10 cellular contexts compared by ENCODE assay signal in the genomic region with DNA sequence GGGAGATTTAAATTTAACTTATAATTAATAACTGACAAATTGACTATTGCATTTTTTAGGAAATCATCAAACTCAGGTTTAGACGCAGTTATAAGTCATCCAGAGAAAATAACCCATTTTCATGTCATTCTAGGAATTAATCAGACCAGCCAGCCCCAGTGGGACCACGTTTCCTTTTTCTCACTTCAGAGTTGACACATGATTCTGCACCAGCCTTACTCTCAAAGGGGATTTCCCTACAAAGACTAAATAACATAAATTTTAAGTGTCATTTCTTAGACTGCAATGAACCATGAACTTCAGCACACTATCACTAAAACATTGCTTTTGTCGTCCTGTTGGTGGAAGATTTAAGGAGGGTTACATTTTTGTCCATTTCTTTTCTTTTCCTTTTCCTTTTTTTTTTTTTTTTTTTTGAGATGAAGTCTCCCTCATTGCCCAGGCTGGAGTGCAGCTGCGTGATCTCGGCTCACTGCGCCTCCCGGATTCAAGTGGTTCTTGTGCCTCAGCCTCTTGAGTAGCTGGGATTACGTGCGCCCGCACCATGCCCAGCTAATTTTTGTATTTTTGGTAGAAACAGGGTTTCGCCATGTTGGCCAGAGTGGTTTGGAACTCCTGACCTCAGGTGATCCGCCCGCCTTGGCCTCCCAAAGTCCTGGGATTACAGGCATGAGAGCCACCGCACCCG. TPM values are rescaled to one million over a fixed set of nuclear protein-coding genes. Genes with fewer than 3 reads are reported as not detected.
DNase-seq lines count a peak whose midpoint lies in the region; ATAC-seq, FAIRE-seq and TF ChIP-seq lines count a peak whose summit lies in the region.
"Had no signal": no experiment of that assay in that cellular context is flagged by ENCODE, and none has a peak within 500 bp of the region (broad histone marks: within the 10 kb centered on the region; RNA-seq: fewer than 3 reads in every experiment).

No MANE protein-coding gene starts in this region.

- intact Hi-C loops in K562 (cut with micrococcal nuclease): no loop called here
- intact Hi-C loops in HepG2 (cut with micrococcal nuclease; ENCODE audit: unreplicated experiment): no loop called here

- H3K4me2 ChIP-seq in K562 (ENCODE audit: insufficient read depth, low read length): no peak overlapping the region
- H3K4me2 ChIP-seq in HepG2 (ENCODE audit: low read depth, low read length): no peak overlapping the region

- no peaks in the 10 kb centered on the region for H3K9me1 ChIP-seq in K562 (ENCODE audit: control insufficient read depth, insufficient read depth, low read length)

- TF ChIP-seq EP300 in K562 (IDR thresholded peaks at IDR 0.05; ENCODE audit: low read length): no peak
- no peak for TF ChIP-seq EP300 in HepG2 (IDR thresholded peaks at IDR 0.05; ENCODE audit: low read depth in 2 of 2, low read length in 2 of 2)
- TF ChIP-seq EP300 in HepG2 (CRISPR knock-in tag; IDR thresholded peaks at IDR 0.05; ENCODE audit: borderline replicate concordance): no peak
- TF ChIP-seq EP300 in tibial nerve (IDR thresholded peaks at IDR 0.05): no peak

- no peak overlapping the region for H3K4me3 ChIP-seq in K562
- H3K4me3 ChIP-seq in HepG2 (replicated peaks in 1 of 3; ENCODE audit: insufficient read depth in 1 of 3, low read depth in 2 of 3, low read length in 3 of 3): no peak overlapping the region
- no peak overlapping the region for H3K4me3 ChIP-seq in tibial nerve
- H3K4me3 ChIP-seq: right lobe of liver had no signal

- BruUV-seq in K562 (replicated peaks; lab: Mats Ljungman, UMichigan) (no TSS peak), HepG2 (replicated peaks; lab: Mats Ljungman, UMichigan) (no TSS peak)

- H2AFZ ChIP-seq in K562 (ENCODE audit: low read depth, low read length) (no peak overlapping the region), HepG2 (ENCODE audit: low read length) (no peak overlapping the region)

- TF ChIP-seq POLR2A in K562 (conservative IDR thresholded peaks at IDR 0.05): no peak
- no peak for TF ChIP-seq POLR2A in HepG2 (IDR thresholded peaks at IDR 0.05; ENCODE audit: insufficient read depth in 1 of 2, low read depth in 2 of 2, low read length in 2 of 2)
- no peak for TF ChIP-seq POLR2A in tibial nerve (IDR thresholded peaks at IDR 0.05)

- FAIRE-seq in GM19239 (lab: Jason Lieb, UNC) (peak; percentile 94), K562 (lab: Jason Lieb, UNC) (no peak), HepG2 (lab: Jason Lieb, UNC) (no peak)

- H4K20me1 ChIP-seq in K562 (replicated peaks; ENCODE audit: control insufficient read depth, insufficient read depth, low read length) (no peaks in the 10 kb centered on the region), HepG2 (ENCODE audit: insufficient read depth, low read length) (no peaks in the 10 kb centered on the region)

- WGBS in K562 (ENCODE audit: insufficient coverage, low coverage, missing lambda C conversion rate): 10% methylated on average over 15 of the region's 15 CpGs
- 64% methylated on average over 15 of the region's 15 CpGs for WGBS in HepG2 (ENCODE audit: low lambda C conversion rate)
- 85 to 88% methylated on average over 15 of the region's 15 CpGs for WGBS in tibial nerve, 2 donors

- in situ Hi-C loops in K562 (cut with MboI) (no loop called here), HepG2 (cut with HindIII; ENCODE audit: extremely low pct_ligation_motif_present, low pct_unique_long_range_greater_than_20kb) (no loop called here)

- POLR2A ChIA-PET in K562 (lab: Yijun Ruan, JAX) (no interaction called here), HepG2 (lab: Yijun Ruan, JAX) (no interaction called here)

- H3K27me3 ChIP-seq in K562 (ENCODE audit: control insufficient read depth in 2 of 2, insufficient read depth in 2 of 2, low read length in 2 of 2) (peaks cover 3 to 24% of the 10 kb centered on the region in 2 experiments; a peak in 3 of 5 replicates), HepG2 (ENCODE audit: control insufficient read depth in 1 of 2, insufficient read depth in 2 of 2, low read length in 2 of 2) (no peaks in the 10 kb centered on the region; a peak in 1 of 5 replicates), tibial nerve (no peaks in the 10 kb centered on the region)
- H3K27me3 ChIP-seq: right lobe of liver had no signal

- no peaks in the 10 kb centered on the region for H3K79me2 ChIP-seq in K562 (ENCODE audit: control insufficient read depth, insufficient read depth, low read length)
- H3K79me2 ChIP-seq in HepG2 (ENCODE audit: insufficient read depth, low read length): no peaks in the 10 kb centered on the region

- peak; percentile 59 for ATAC-seq in HG03045 (IDR thresholded peaks at IDR 0.05; ENCODE audit: unreplicated experiment)
- no peak for ATAC-seq in K562
- no peak for ATAC-seq in HepG2

- no peak overlapping the region for H3K27ac ChIP-seq in K562 (ENCODE audit: extremely low read depth, low read depth, low read length)
- no peak overlapping the region for H3K27ac ChIP-seq in HepG2 (ENCODE audit: extremely low read length, insufficient read depth, low read length)
- peak overlapping the region in 1 of 4 donors; percentile 19 for H3K27ac ChIP-seq in tibial nerve
- H3K27ac ChIP-seq: right lobe of liver had no signal

- H3K4me1 ChIP-seq in K562 (replicated peaks in 1 of 2; ENCODE audit: control insufficient read depth in 2 of 2, insufficient read depth in 2 of 2, low read length in 2 of 2) (peaks cover 0 to 5% of the 10 kb centered on the region in 2 experiments; a peak in 1 of 5 replicates), HepG2 (ENCODE audit: insufficient read depth, low read length) (no peaks in the 10 kb centered on the region), tibial nerve (peaks cover 0 to 6% (median 3%) of the 10 kb centered on the region in 4 donors)
- H3K4me1 ChIP-seq: right lobe of liver had no signal

- H3K9me3 ChIP-seq in K562 (replicated peaks; ENCODE audit: control insufficient read depth, insufficient read depth, low read depth, low read length): no peaks in the 10 kb centered on the region
- H3K9me3 ChIP-seq in HepG2 (ENCODE audit: low read length): no peaks in the 10 kb centered on the region
- H3K9me3 ChIP-seq in tibial nerve: no peaks in the 10 kb centered on the region
- H3K9me3 ChIP-seq: right lobe of liver had no signal

- DNase-seq in GDM1 (lab: John Stamatoyannopoulos, UW) (peak; percentile 11), GM19239 (ENCODE audit: insufficient read length, low spot score) (peak; percentile 25), K562 (ENCODE audit: extremely low read depth in 1 of 4, low spot score in 3 of 4) (no peak), HepG2 (ENCODE audit: low spot score) (no peak), tibial nerve (ENCODE audit: low spot score in 2 of 2) (no peak), anterior cingulate cortex (lab: John Stamatoyannopoulos, UW) (no peak), COR-L47 (lab: John Stamatoyannopoulos, UW) (no peak)
- DNase-seq: NCI-H1048, right lobe of liver had no signal

- no peak for TF ChIP-seq CTCF in K562 (IDR thresholded peaks at IDR 0.05 in 2 of 3, conservative IDR thresholded peaks at IDR 0.05 in 1 of 3; ENCODE audit: insufficient read depth in 2 of 3, low read depth in 1 of 3, low read length in 3 of 3)
- TF ChIP-seq CTCF in HepG2 (CRISPR knock-in tag; IDR thresholded peaks at IDR 0.05): no peak
- no peak for TF ChIP-seq CTCF in tibial nerve (IDR thresholded peaks at IDR 0.05)

- no peaks in the 10 kb centered on the region for H3K36me3 ChIP-seq in K562 (ENCODE audit: control insufficient read depth, insufficient read depth, low read length)
- H3K36me3 ChIP-seq in HepG2 (replicated peaks in 1 of 2; ENCODE audit: control insufficient read depth in 1 of 2, insufficient read depth in 2 of 2, low read length in 2 of 2): no peaks in the 10 kb centered on the region
- no peaks in the 10 kb centered on the region for H3K36me3 ChIP-seq in tibial nerve
- H3K36me3 ChIP-seq: right lobe of liver had no signal

- TF ChIP-seq RAD21 in K562 (CRISPR knock-in tag; conservative IDR thresholded peaks at IDR 0.05 in 1 of 2, IDR thresholded peaks at IDR 0.05 in 1 of 2) (no peak), HepG2 (CRISPR knock-in tag; IDR thresholded peaks at IDR 0.05) (no peak)

- CTCF ChIA-PET in K562 (lab: Yijun Ruan, JAX; ENCODE audit: low intra/inter-chr PET ratio) (no interaction called here), HepG2 (lab: Yijun Ruan, JAX; ENCODE audit: low intra/inter-chr PET ratio, low total read pairs) (no interaction called here)

- H3K9ac ChIP-seq in K562 (ENCODE audit: insufficient read depth in 1 of 2, low read depth in 2 of 2, low read length in 2 of 2) (no peak overlapping the region), HepG2 (ENCODE audit: insufficient read depth, low read depth, low read length) (no peak overlapping the region)

RNA-seq across cellular contexts. Expression of a gene that starts 3.6 kb away (rescaled TPM):
- total RNA-seq in K562 (2011; cell fraction: chromatin; rRNA removed; ENCODE audit: low replicate concordance): not detected in 2 replicates
- total RNA-seq in K562 (2011; cell fraction: nucleolus; rRNA removed): not detected in 2 replicates
- not detected in 2 replicates for total RNA-seq in K562 (2011; cell fraction: nucleoplasm; rRNA removed)
- total RNA-seq in K562 (2014; rRNA removed) (not detected in 2 replicates), K562 (2014; rRNA removed; fragmentation: Illumina TruSeq; extraction: Trizol) (not detected in 2 replicates), K562 (2015; rRNA removed; fragmentation: Illumina TruSeq; extraction: Trizol) (0.14 TPM in 1 of 2 replicates, not detected in the other), K562 (2021) (0.02 and 0.18 TPM in 2 replicates), HepG2 (2016; rRNA removed; fragmentation: Illumina TruSeq; extraction: Trizol) (not detected in 2 replicates), tibial nerve (1 to 10 TPM in 3 of 4 donors, under 1 TPM in 1; 0.63 to 5.3 (median 1.9) TPM)
- polyA plus RNA-seq in K562 (2011; rRNA removed) (not detected in 2 replicates), K562 (2014; fragmentation: Illumina TruSeq; extraction: Trizol) (not detected in 2 replicates), K562 (2014; fragmentation: Nextera tagmentation; extraction: Ambion mirVana) (not detected), K562 (2014; rRNA removed) (not detected in 2 replicates), HepG2 (2011; rRNA removed) (0.03 and 0.22 TPM in 2 replicates)
- 0.10 TPM in 1 of 2 replicates, not detected in the other for polyA plus RNA-seq in K562 (2011; cell fraction: cytosol; rRNA removed)
- not detected in 2 replicates for polyA plus RNA-seq in K562 (2011; cell fraction: nucleus; rRNA removed)
- polyA plus RNA-seq in K562 (2012): not detected in 2 replicates
- 0.11 and 0.18 TPM in 2 replicates for polyA minus RNA-seq in K562 (2011; rRNA and poly(A)+ RNA removed)
- polyA minus RNA-seq in K562 (2011; cell fraction: cytosol; rRNA and poly(A)+ RNA removed): not detected in 2 replicates
- not detected in 2 replicates for polyA minus RNA-seq in K562 (2011; cell fraction: nucleus; rRNA and poly(A)+ RNA removed)
- total RNA-seq in HepG2 (2016; cell fraction: cytosol; rRNA removed; fragmentation: Illumina TruSeq; extraction: Trizol; ENCODE audit: low read depth): 0.62 TPM in 1 of 2 replicates, not detected in the other
- 0.06 and 0.30 TPM in 2 replicates for total RNA-seq in HepG2 (2016; cell fraction: insoluble cytoplasmic fraction; rRNA removed; fragmentation: Illumina TruSeq; extraction: Trizol)
- total RNA-seq in HepG2 (2016; cell fraction: membrane; rRNA removed; fragmentation: Illumina TruSeq; extraction: Trizol): not detected in 2 replicates
- total RNA-seq in HepG2 (2016; cell fraction: nucleus; rRNA removed; fragmentation: Illumina TruSeq; extraction: Trizol): not detected in 2 replicates
- 0.10 and 0.19 TPM in 2 replicates for polyA plus RNA-seq in HepG2 (2011; cell fraction: cytosol; rRNA removed)
- 0.02 and 0.23 TPM in 2 replicates for polyA plus RNA-seq in HepG2 (2011; cell fraction: nucleus; rRNA removed)
- 0.03 TPM in 1 of 2 replicates, not detected in the other for polyA plus RNA-seq in HepG2 (2012)
- not detected in 2 replicates for polyA plus RNA-seq in HepG2 (2016; cell fraction: cytosol; fragmentation: Illumina TruSeq; extraction: Trizol; ENCODE audit: low read depth)
- not detected in 2 replicates for polyA plus RNA-seq in HepG2 (2016; cell fraction: insoluble cytoplasmic fraction; fragmentation: Illumina TruSeq; extraction: Trizol; ENCODE audit: low read depth)
- polyA plus RNA-seq in HepG2 (2016; cell fraction: membrane; fragmentation: Illumina TruSeq; extraction: Trizol; ENCODE audit: low read depth): not detected in 2 replicates
- polyA plus RNA-seq in HepG2 (2016; cell fraction: nucleus; fragmentation: Illumina TruSeq; extraction: Trizol; ENCODE audit: insufficient read depth, low read depth): not detected in 2 replicates
- not detected in 2 replicates for polyA minus RNA-seq in HepG2 (2011; rRNA and poly(A)+ RNA removed; ENCODE audit: low replicate concordance)
- polyA minus RNA-seq in HepG2 (2011; cell fraction: cytosol; rRNA and poly(A)+ RNA removed): 0.20 TPM in 1 of 2 replicates, not detected in the other
- polyA minus RNA-seq in HepG2 (2011; cell fraction: nucleus; rRNA and poly(A)+ RNA removed): 0.12 and 0.13 TPM in 2 replicates

Comparison
In these comparisons a context has a peak if more than half of its experiments do, and no peak if none do; other contexts are left out.
1. DNase-seq: peak in GDM1 (single experiment) and GM19239 (single experiment); none in K562 (0 of 4), HepG2 (single experiment), tibial nerve (0 of 2), anterior cingulate cortex (0 of 58) and COR-L47 (single experiment).